In genomic region chr4:173314715-173315114, GRCh38 we compare ENCODE assay signal across 34 cellular contexts.
"Had no signal": no experiment of that assay in that cellular context is flagged by ENCODE, and none has a peak within 500 bp of the region (broad histone marks: within the 10 kb centered on the region; RNA-seq: fewer than 3 reads in every experiment).

No MANE protein-coding gene starts in this region.

- DNase-seq: Karpas-422, Kasumi-1, MG63, MM.1S, MV-4-11, NCI-H1048, NCI-H1092, NCI-H1092 treated with DMSO at 0.1 percent for 48 hours, NCI-H1105, NCI-H1105 treated with DMSO at 0.1 percent for 48 hours, NCI-H1417, NCI-H1417 treated with DMSO at 0.1 percent for 48 hours, NCI-H1436, NCI-H1436 treated with DMSO at 0.1 percent for 48 hours, NCI-H146, NCI-H1694, NCI-H1694 treated with DMSO at 0.1 percent for 48 hours, NCI-H187, NCI-H187 treated with DMSO at 0.1 percent for 48 hours, NCI-H1930, NCI-H2029, NCI-H2029 treated with DMSO at 0.1 percent for 48 hours, NCI-H2081, NCI-H2081 treated with DMSO at 0.1 percent for 48 hours, NCI-H2107, NCI-H2171, NCI-H2171 treated with DMSO at 0.1 percent for 48 hours, NCI-H2227 treated with DMSO at 0.1 percent for 48 hours, NCI-H226, NCI-H345, NCI-H446, NCI-H446 treated with DMSO at 0.1 percent for 48 hours, NCI-H510A, NCI-H510A treated with DMSO at 0.1 percent for 48 hours had no signal

- H3K4me3 ChIP-seq: MG63 had no signal

- H3K27me3 ChIP-seq: MG63 had no signal

- H3K9me3 ChIP-seq: MG63 had no signal
